8 cellular contexts compared by ENCODE assay signal in the genomic region with DNA sequence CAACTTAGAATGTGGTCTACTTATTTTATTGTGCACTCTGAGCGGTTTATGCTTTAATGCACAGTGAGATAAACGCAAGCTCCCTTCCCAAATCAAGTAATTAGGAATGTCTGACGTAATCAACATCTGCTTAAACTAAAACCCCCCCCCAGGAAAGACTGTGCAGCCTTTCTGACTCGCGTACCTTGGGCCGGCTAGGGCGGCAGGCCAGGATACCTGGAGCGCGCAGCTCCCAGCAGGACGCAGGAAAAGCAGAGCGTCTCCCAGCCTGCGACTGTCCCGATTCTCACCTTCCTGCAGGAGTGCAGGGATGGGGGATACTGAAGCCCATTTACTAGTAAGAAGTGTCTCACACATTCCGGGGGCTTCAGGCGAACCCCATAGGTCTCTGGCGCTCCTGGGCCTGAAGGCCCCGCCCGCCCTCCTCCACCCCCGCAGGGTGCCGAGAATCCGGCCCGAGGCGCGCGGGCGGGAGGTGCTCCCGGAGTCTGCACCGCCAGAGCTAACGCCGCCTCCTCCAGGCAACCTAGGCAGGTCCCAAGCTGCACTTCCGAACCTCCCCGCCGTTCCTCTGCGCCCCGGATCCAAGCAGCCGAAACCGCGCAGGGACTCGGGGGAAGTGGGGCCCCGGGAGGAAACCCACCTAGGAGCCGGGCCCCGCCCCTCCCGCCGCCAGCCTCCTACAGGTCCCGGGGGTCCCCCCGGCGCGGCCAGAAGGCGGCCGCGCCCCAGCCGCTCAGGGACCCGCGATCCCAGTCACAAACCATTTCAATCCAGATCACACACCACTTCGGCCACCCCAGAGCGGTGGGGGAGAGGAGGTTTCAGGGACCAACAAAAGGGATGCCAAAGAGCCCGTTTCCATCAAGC. TPM values are rescaled to one million over a fixed set of nuclear protein-coding genes. Genes with fewer than 3 reads are reported as not detected.
A peak's percentile ranks its signal among the peaks of the same experiment; 100 is the strongest.
DNase-seq lines count a peak whose midpoint lies in the region; ATAC-seq and TF ChIP-seq lines count a peak whose summit lies in the region.

No MANE protein-coding gene starts in this region.

- peaks cover 0 to 24% of the 10 kb centered on the region in 2 donors for H3K27me3 ChIP-seq in Peyer's patch
- peaks cover 0 to 63% of the 10 kb centered on the region in 2 donors for H3K27me3 ChIP-seq in tibial artery

- 4% methylated on average over 32 to 53 of the region's 57 CpGs for WGBS in lower leg skin, 2 donors

- intact Hi-C loops in lower leg skin (cut with DNase I; ENCODE audit: low total_unique reads) = no loop called here
- intact Hi-C loops in tibial artery (cut with DNase I; ENCODE audit: low total_unique reads) = no loop called here

- peak; percentile 58 for DNase-seq in NCI-H345 (lab: John Stamatoyannopoulos, UW)
- no peak for DNase-seq in NCI-H345 treated with DMSO at 0.1 percent for 48 hours (lab: John Stamatoyannopoulos, UW; ENCODE audit: unreplicated experiment)
- DNase-seq in Peyer's patch = peak in 2 of 3 donors; percentile 58 to 60
- no peak for DNase-seq in coronary artery (ENCODE audit: low spot score)
- DNase-seq in lower leg skin (ENCODE audit: low spot score in 2 of 2) = peak; percentile 24 to 89
- no peak for DNase-seq in tibial artery

- peak overlapping the region; percentile 31 to 68 (median 42) for H3K4me3 ChIP-seq in Peyer's patch
- H3K4me3 ChIP-seq in coronary artery = peak overlapping the region; percentile 65
- peak overlapping the region; percentile 26 for H3K4me3 ChIP-seq in lower leg skin (ENCODE audit: low read depth, poor library complexity, severe bottlenecking)
- H3K4me3 ChIP-seq in tibial artery = peak overlapping the region; percentile 41 to 44

- peaks cover 0 to 17% (median 0%) of the 10 kb centered on the region in 4 donors for H3K4me1 ChIP-seq in Peyer's patch
- peaks cover 0 to 23% (median 15%) of the 10 kb centered on the region in 4 donors for H3K4me1 ChIP-seq in tibial artery

- no peak for ATAC-seq in HG03520 (IDR thresholded peaks at IDR 0.05; ENCODE audit: unreplicated experiment)
- ATAC-seq in GM21515 (IDR thresholded peaks at IDR 0.05; ENCODE audit: unreplicated experiment) = no peak

- H3K36me3 ChIP-seq in Peyer's patch (no peaks in the 10 kb centered on the region), tibial artery (no peaks in the 10 kb centered on the region)

- TF ChIP-seq POLR2A in Peyer's patch (IDR thresholded peaks at IDR 0.05) (no peak), lower leg skin (IDR thresholded peaks at IDR 0.05) (no peak)

- H3K27ac ChIP-seq in Peyer's patch (peak overlapping the region; percentile 40 to 84 (median 64)), coronary artery (no peak overlapping the region), tibial artery (no peak overlapping the region)

- TF ChIP-seq CTCF in Peyer's patch (IDR thresholded peaks at IDR 0.05) (peak in 3 of 6 experiments; percentile 14 to 24 (median 23)), coronary artery (IDR thresholded peaks at IDR 0.05) (no peak), lower leg skin (IDR thresholded peaks at IDR 0.05) (no peak), tibial artery (IDR thresholded peaks at IDR 0.05) (no peak)

- H3K9me3 ChIP-seq in Peyer's patch (peaks cover 0 to 4% (median 0%) of the 10 kb centered on the region in 4 donors), tibial artery (peaks cover 0 to 7% (median 0%) of the 10 kb centered on the region in 3 donors)

RNA-seq across cellular contexts. Expression of a gene that starts 1.4 kb away (rescaled TPM):
- total RNA-seq in Peyer's patch (1 to 10 TPM in 3 of 4 donors, under 1 TPM in 1; 0.70 to 9.9 (median 4.1) TPM), lower leg skin (1 to 10 TPM; 2.3 to 8.7 (median 5.8) TPM)

Comparison
In these comparisons a context has a peak if more than half of its experiments do, and no peak if none do; other contexts are left out.
1. DNase-seq: peak in NCI-H345 (single experiment), Peyer's patch (2 of 3) and lower leg skin (2 of 2); none in NCI-H345 treated with DMSO at 0.1 percent for 48 hours (single experiment), coronary artery (single experiment) and tibial artery (0 of 2).
2. H3K27ac ChIP-seq: peak in Peyer's patch (4 of 4); none in coronary artery (0 of 2) and tibial artery (0 of 2).
3. Peak in every context shown above with its lines, with median percentiles within 50 percentile points of each other: H3K4me3 ChIP-seq.